ENCODE assay signal across 8 cellular contexts in the genomic region with DNA sequence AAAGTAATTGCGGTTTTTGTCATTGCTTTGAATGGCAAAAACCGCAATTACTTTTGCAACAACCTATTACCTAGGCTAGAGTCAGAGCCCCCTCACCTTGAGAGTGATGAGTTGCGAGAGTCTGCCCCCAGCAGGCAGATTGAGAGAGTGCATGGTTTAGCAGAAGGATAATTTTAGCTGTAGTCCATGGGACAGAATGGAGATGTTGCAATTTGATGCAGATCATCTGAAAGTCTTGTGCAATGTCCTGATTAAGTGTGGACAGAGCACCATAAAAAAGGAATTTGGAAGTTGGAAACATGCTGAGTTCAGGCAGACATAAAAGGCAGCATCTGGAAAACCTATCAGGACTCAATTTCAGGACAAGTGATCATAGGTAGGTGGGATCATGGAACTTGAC. TPM values are rescaled to one million over a fixed set of nuclear protein-coding genes. Genes with fewer than 3 reads are reported as not detected.
A peak's percentile ranks its signal among the peaks of the same experiment; 100 is the strongest.
DNase-seq lines count a peak whose midpoint lies in the region; ATAC-seq, FAIRE-seq and TF ChIP-seq lines count a peak whose summit lies in the region.

No MANE protein-coding gene starts in this region.

- ATAC-seq in GM19035 (IDR thresholded peaks at IDR 0.05; ENCODE audit: unreplicated experiment): peak; percentile 88
- peak; percentile 68 for ATAC-seq in HG03432 (IDR thresholded peaks at IDR 0.05; ENCODE audit: unreplicated experiment)
- ATAC-seq in left cardiac atrium: peak; percentile 81 to 90

- in situ Hi-C loops in SK-MEL-5 (cut with HindIII; ENCODE audit: low pct_unique_long_range_greater_than_20kb, low sequenced_read_pairs): no loop called here

- FAIRE-seq in D721Med (lab: Jason Lieb, UNC): peak; percentile 6

- no peaks in the 10 kb centered on the region for H3K36me3 ChIP-seq in spleen
- H3K36me3 ChIP-seq in sigmoid colon: no peaks in the 10 kb centered on the region

- TF ChIP-seq EP300 in sigmoid colon (IDR thresholded peaks at IDR 0.05): no peak

- H3K4me1 ChIP-seq in spleen: peaks cover 0 to 53% (median 12%) of the 10 kb centered on the region in 6 donors
- H3K4me1 ChIP-seq in sigmoid colon: peaks cover 0 to 5% (median 2%) of the 10 kb centered on the region in 4 donors

- TF ChIP-seq CTCF in D721Med (IDR thresholded peaks at IDR 0.05; ENCODE audit: insufficient read depth, missing control alignments): peak; percentile 65
- peak; percentile 40 to 88 (median 71) for TF ChIP-seq CTCF in spleen (IDR thresholded peaks at IDR 0.05 in 8 of 11, conservative IDR thresholded peaks at IDR 0.05 in 3 of 11)
- peak in 1 of 4 experiments; percentile 13 for TF ChIP-seq CTCF in sigmoid colon (IDR thresholded peaks at IDR 0.05)

- intact Hi-C loops in left cardiac atrium (cut with DNase I): no loop called here
- intact Hi-C loops in spleen (cut with DNase I; ENCODE audit: low total_unique reads): no loop called here
- intact Hi-C loops in sigmoid colon (cut with DNase I): no loop called here

- WGBS in spleen, 5 donors: 10 to 13% (median 11%) methylated on average over 3 of the region's 3 CpGs
- 9 to 15% methylated on average over 3 of the region's 3 CpGs for WGBS in sigmoid colon, 2 donors

- DNase-seq in D721Med (ENCODE audit: insufficient read length, low spot score) (no peak), SK-MEL-5 (ENCODE audit: low read depth, low spot score) (peak; percentile 70), left cardiac atrium (no peak), spleen (no peak), sigmoid colon (no peak)
- no peak for DNase-seq in stimulated activated naive CD4-positive, alpha-beta T cell (lab: John Stamatoyannopoulos, UW)

- H3K4me3 ChIP-seq in spleen: no peak overlapping the region
- no peak overlapping the region for H3K4me3 ChIP-seq in sigmoid colon

- H3K27me3 ChIP-seq in spleen (replicated peaks in 1 of 7): peaks cover 0 to 11% (median 0%) of the 10 kb centered on the region in 7 donors
- H3K27me3 ChIP-seq in sigmoid colon: no peaks in the 10 kb centered on the region

- H3K9me3 ChIP-seq in spleen (no peaks in the 10 kb centered on the region), sigmoid colon (no peaks in the 10 kb centered on the region)

- H3K27ac ChIP-seq in spleen (peak overlapping the region in 3 of 8 donors; percentile 47 to 77 (median 54)), sigmoid colon (peak overlapping the region in 1 of 4 donors; percentile 10)

- TF ChIP-seq POLR2A in spleen (IDR thresholded peaks at IDR 0.05) (no peak), sigmoid colon (IDR thresholded peaks at IDR 0.05) (no peak)

RNA-seq across cellular contexts. Expression of a gene that starts 48.7 kb away (rescaled TPM):
- not detected in 2 replicates for total RNA-seq in SK-MEL-5 (2014; rRNA removed; shearing (Covaris generic))
- not detected in 2 replicates for polyA plus RNA-seq in SK-MEL-5 (2015; cell fraction: cytosol; rRNA removed)
- not detected in 2 replicates for polyA plus RNA-seq in SK-MEL-5 (2015; cell fraction: nucleus; rRNA removed)
- total RNA-seq in left cardiac atrium (under 1 TPM in 1 of 2 donors, not detected in 1; 0.56 TPM), spleen (10 to 100 TPM in 5 of 7 donors, 1 to 10 TPM in 2; 4.6 to 37.4 (median 16.4) TPM), sigmoid colon (1 to 10 TPM in 1 of 4 donors, not detected in 3; 1.2 TPM)
- polyA plus RNA-seq in spleen (1 to 10 TPM in 2 of 3 donors, under 1 TPM in 1; 0.20 to 1.5 (median 1.0) TPM), sigmoid colon (1 to 10 TPM in 1 of 3 donors, under 1 TPM in 1, not detected in 1; 0.82 to 1.2 TPM)
